In genomic region chr21:33924079-33924765, GRCh38 we compare ENCODE assay signal across 8 cellular contexts. TPM values are rescaled to one million over a fixed set of nuclear protein-coding genes. Genes with fewer than 3 reads are reported as not detected.
DNase-seq lines count a peak whose midpoint lies in the region; ATAC-seq and TF ChIP-seq lines count a peak whose summit lies in the region.

No MANE protein-coding gene starts in this region.

- ATAC-seq in GM23338 (peak; percentile 99), upper lobe of right lung (peak; percentile 100)

- H3K4me2 ChIP-seq in GM23338 = no peak overlapping the region

- H3K27me3 Mint-ChIP-seq in GM23338 (ENCODE audit: insufficient read depth, low read depth, poor library complexity) = peaks cover 17% of the 10 kb centered on the region
- no peaks in the 10 kb centered on the region for H3K27me3 Mint-ChIP-seq in activated naive CD4-positive, alpha-beta T cell treated with anti-CD3 and anti-CD28 coated beads for 36 hours (ENCODE audit: low read depth)
- no peaks in the 10 kb centered on the region for H3K27me3 Mint-ChIP-seq in glutamatergic neuron (ENCODE audit: unreplicated experiment)

- H3K4me1 ChIP-seq in GM23338 (ENCODE audit: insufficient read depth) (no peaks in the 10 kb centered on the region), upper lobe of right lung (peaks cover 6% of the 10 kb centered on the region)

- intact Hi-C loops in activated naive CD4-positive, alpha-beta T cell treated with anti-CD3 and anti-CD28 coated beads for 36 hours (cut with micrococcal nuclease) = loop anchor here (1.0 to 5.0 kb wide), 4 partner anchors 205 to 424 kb away; no protein-coding TSS in a partner anchor
- intact Hi-C loops in posterior cingulate gyrus (cut with DNase I) (loop anchor here (1.0 to 5.0 kb wide), 3 partner anchors 149 to 427 kb away; partner anchors contain the start of genes MRPS6 and SLC5A3), upper lobe of right lung (cut with DNase I) (no loop called here)

- H3K4me3 Mint-ChIP-seq in GM23338 = no peak overlapping the region
- H3K4me3 Mint-ChIP-seq in activated naive CD4-positive, alpha-beta T cell treated with anti-CD3 and anti-CD28 coated beads for 36 hours = no peak overlapping the region
- no peak overlapping the region for H3K4me3 Mint-ChIP-seq in glutamatergic neuron (ENCODE audit: unreplicated experiment)

- DNase-seq in DMS114 treated with DMSO at 0.1 percent for 48 hours (lab: John Stamatoyannopoulos, UW; ENCODE audit: unreplicated experiment) (peak; percentile 42), GM23338 (ENCODE audit: low spot score) (peak; percentile 97), NAMALWA (ENCODE audit: low spot score) (peak; percentile 89), SK-N-DZ (ENCODE audit: low spot score) (peak; percentile 78), glutamatergic neuron (peak; percentile 93), posterior cingulate gyrus (peak; percentile 82 to 98 (median 93)), upper lobe of right lung (peak; percentile 92)
- peak; percentile 96 for DNase-seq in activated naive CD4-positive, alpha-beta T cell treated with anti-CD3 and anti-CD28 coated beads for 36 hours

- H3K9me3 ChIP-seq in upper lobe of right lung = no peaks in the 10 kb centered on the region

- TF ChIP-seq CTCF in GM23338 (conservative IDR thresholded peaks at IDR 0.05; ENCODE audit: low read depth in 2 of 2) (peak; percentile 93 to 98), glutamatergic neuron (IDR thresholded peaks at IDR 0.05; ENCODE audit: partially characterized antibody, unreplicated experiment) (peak; percentile 86), upper lobe of right lung (IDR thresholded peaks at IDR 0.05) (peak; percentile 93)

- H3K36me3 Mint-ChIP-seq in GM23338 (ENCODE audit: low read depth) (peaks cover 9% of the 10 kb centered on the region; the same call in 2 of the 3 replicates), glutamatergic neuron (ENCODE audit: unreplicated experiment) (no peaks in the 10 kb centered on the region)
- no peaks in the 10 kb centered on the region for H3K36me3 Mint-ChIP-seq in activated naive CD4-positive, alpha-beta T cell treated with anti-CD3 and anti-CD28 coated beads for 36 hours (ENCODE audit: low read depth)

- peaks cover 9% of the 10 kb centered on the region; the same call in 2 of the 3 replicates for H3K9me3 Mint-ChIP-seq in GM23338
- peaks cover 5% of the 10 kb centered on the region for H3K9me3 Mint-ChIP-seq in activated naive CD4-positive, alpha-beta T cell treated with anti-CD3 and anti-CD28 coated beads for 36 hours
- H3K9me3 Mint-ChIP-seq in glutamatergic neuron (ENCODE audit: unreplicated experiment) = no peaks in the 10 kb centered on the region

- no peaks in the 10 kb centered on the region for H3K27me3 ChIP-seq in GM23338 (ENCODE audit: insufficient read depth)
- no peaks in the 10 kb centered on the region for H3K27me3 ChIP-seq in upper lobe of right lung

- no peaks in the 10 kb centered on the region for H3K9me2 ChIP-seq in GM23338 (ENCODE audit: insufficient read depth)

- H4K20me1 ChIP-seq in GM23338 (replicated peaks; ENCODE audit: insufficient read depth) = no peaks in the 10 kb centered on the region

- no peaks in the 10 kb centered on the region for H3K79me2 ChIP-seq in GM23338 (replicated peaks; ENCODE audit: insufficient read depth)

- no peaks in the 10 kb centered on the region; the same call in 2 of the 3 replicates for H3K4me1 Mint-ChIP-seq in GM23338
- peaks cover 10% of the 10 kb centered on the region for H3K4me1 Mint-ChIP-seq in activated naive CD4-positive, alpha-beta T cell treated with anti-CD3 and anti-CD28 coated beads for 36 hours (ENCODE audit: low read depth)
- H3K4me1 Mint-ChIP-seq in glutamatergic neuron (ENCODE audit: low read depth, unreplicated experiment) = no peaks in the 10 kb centered on the region

- peak overlapping the region; percentile 96 for H2AFZ ChIP-seq in GM23338

- H3F3A ChIP-seq in GM23338 (replicated peaks; ENCODE audit: low read depth) = no peaks in the 10 kb centered on the region

- no peaks in the 10 kb centered on the region for H3K36me3 ChIP-seq in GM23338 (ENCODE audit: insufficient read depth)
- no peaks in the 10 kb centered on the region for H3K36me3 ChIP-seq in upper lobe of right lung

- H3K27ac ChIP-seq in GM23338 (ENCODE audit: low read depth) = no peak overlapping the region
- no peak overlapping the region for H3K27ac ChIP-seq in upper lobe of right lung

- H3K4me3 ChIP-seq in GM23338 (no peak overlapping the region), upper lobe of right lung (no peak overlapping the region)

- CTCF ChIA-PET in activated naive CD4-positive, alpha-beta T cell treated with anti-CD3 and anti-CD28 coated beads for 36 hours (lab: Charles Lee) = interaction anchor here (0.7 to 4.0 kb wide), 69 partner anchors 9 to 444 kb away, joined by 3 to 168 read pairs (median 5); partner anchors contain the start of genes ATP5PO, MRPS6 and SLC5A3

- H3K27ac Mint-ChIP-seq in GM23338 (no peak overlapping the region), glutamatergic neuron (ENCODE audit: unreplicated experiment) (peak overlapping the region; percentile 8)
- peak overlapping the region; percentile 24 for H3K27ac Mint-ChIP-seq in activated naive CD4-positive, alpha-beta T cell treated with anti-CD3 and anti-CD28 coated beads for 36 hours

TF ChIP-seq in GM23338, 12 proteins besides CTCF, POLR2A, EP300 and RAD21 (continues in another document):
- TF ChIP-seq ZNF331 (CRISPR knock-in tag; IDR thresholded peaks at IDR 0.05; ENCODE audit: low read depth) (no peak), REST (IDR thresholded peaks at IDR 0.05; ENCODE audit: unreplicated experiment) (no peak)

RNA-seq across cellular contexts. Expression of gene ATP5PO, which starts 8.6 kb away (rescaled TPM):
- 236 and 244 TPM in 2 replicates for total RNA-seq in GM23338 (2014; rRNA removed; shearing (Covaris generic))
- polyA plus RNA-seq in GM23338 (2016; fragmentation: Nextera tagmentation; extraction: Ambion mirVana) = 437 and 522 TPM in 2 replicates
- polyA plus RNA-seq in SK-N-DZ (2014; cell fraction: cytosol; rRNA removed) = 223 and 273 TPM in 2 replicates
- polyA plus RNA-seq in SK-N-DZ (2014; cell fraction: nucleus; rRNA removed) = 118 and 259 TPM in 2 replicates
- 100 to 1,000 TPM; 230 TPM for total RNA-seq in activated naive CD4-positive, alpha-beta T cell treated with anti-CD3 and anti-CD28 coated beads for 36 hours
- 236 TPM for total RNA-seq in glutamatergic neuron (ENCODE audit: unreplicated experiment)
- 107 TPM for total RNA-seq in upper lobe of right lung

Comparison
In these comparisons a context has a peak if more than half of its experiments do, and no peak if none do; other contexts are left out.
1. DNase-seq: peak in every context shown above with its lines; median percentile 97 in GM23338; 96 in activated naive CD4-positive, alpha-beta T cell treated with anti-CD3 and anti-CD28 coated beads for 36 hours; 93 in glutamatergic neuron; 93 in posterior cingulate gyrus; 92 in upper lobe of right lung; 89 in NAMALWA; 78 in SK-N-DZ; 42 in DMS114 treated with DMSO at 0.1 percent for 48 hours.